10 cellular contexts compared by ENCODE assay signal in genomic region chr9:124768778-124769350, GRCh38. TPM values are rescaled to one million over a fixed set of nuclear protein-coding genes. Genes with fewer than 3 reads are reported as not detected.
DNase-seq lines count a peak whose midpoint lies in the region; ATAC-seq and TF ChIP-seq lines count a peak whose summit lies in the region.
"Had no signal": no experiment of that assay in that cellular context is flagged by ENCODE, and none has a peak within 500 bp of the region (broad histone marks: within the 10 kb centered on the region; RNA-seq: fewer than 3 reads in every experiment).

No MANE protein-coding gene starts in this region.

- peak overlapping the region; percentile 89 for H3K4me3 ChIP-seq in H7 (ENCODE audit: insufficient read depth, low read depth, low read length)
- peak overlapping the region; percentile 91 for H3K4me3 ChIP-seq in OCI-LY3 (ENCODE audit: low read length)

- DNase-seq in H7 (no peak), fibroblast of peridontal ligament (ENCODE audit: extremely low read depth) (peak; percentile 35), osteocyte (ENCODE audit: extremely low spot score, unreplicated experiment) (no peak), NCI-H1092 treated with DMSO at 0.1 percent for 48 hours (lab: John Stamatoyannopoulos, UW) (no peak)
- DNase-seq: GM23248; left cardiac atrium; stimulated activated CD4-positive, alpha-beta T cell treated with anti-CD3 and anti-CD28 coated beads, Interleukin-1b, Interleukin-23, amount 100 ng/mL, for 48 hours had no signal

- peak overlapping the region; percentile 81 for H3K27ac ChIP-seq in OCI-LY3 (ENCODE audit: low read length)
- H3K27ac ChIP-seq: GM23248 had no signal

- ATAC-seq in GM18867 (IDR thresholded peaks at IDR 0.05; ENCODE audit: unreplicated experiment) (no peak), HG03280 (IDR thresholded peaks at IDR 0.05; ENCODE audit: unreplicated experiment) (no peak)
- ATAC-seq: left cardiac atrium had no signal

- peak overlapping the region; percentile 91 for H3K9ac ChIP-seq in OCI-LY3 (ENCODE audit: low read length)
- H3K9ac ChIP-seq: GM23248 had no signal

- no peak overlapping the region for H2AFZ ChIP-seq in OCI-LY3 (ENCODE audit: low read depth, low read length)
- H2AFZ ChIP-seq: GM23248 had no signal

- H3K27me3 Mint-ChIP-seq in osteocyte (ENCODE audit: unreplicated experiment) = peaks cover 61% of the 10 kb centered on the region

- peaks cover 55% of the 10 kb centered on the region for H4K20me1 ChIP-seq in OCI-LY3 (ENCODE audit: insufficient read depth, low read length)

- peak overlapping the region; percentile 73 for H3K4me2 ChIP-seq in OCI-LY3 (ENCODE audit: low read length)

- H3K27me3 ChIP-seq in H7 (ENCODE audit: control insufficient read depth, insufficient read depth, low read length) (peaks cover 28% of the 10 kb centered on the region; the same call in 1 of the 2 replicates), OCI-LY3 (ENCODE audit: low read depth, low read length) (no peaks in the 10 kb centered on the region)

- no peaks in the 10 kb centered on the region for H3K36me3 Mint-ChIP-seq in osteocyte (ENCODE audit: unreplicated experiment)

- peaks cover 56% of the 10 kb centered on the region for H3K4me1 ChIP-seq in OCI-LY3 (ENCODE audit: low read length)

- no peaks in the 10 kb centered on the region for H3K9me3 ChIP-seq in OCI-LY3 (ENCODE audit: insufficient read depth, low read length)

- H3K27ac Mint-ChIP-seq in osteocyte (ENCODE audit: unreplicated experiment) = no peak overlapping the region

- TF ChIP-seq CTCF in OCI-LY3 (IDR thresholded peaks at IDR 0.05; ENCODE audit: low read depth, low read length) (no peak), osteocyte (IDR thresholded peaks at IDR 0.05) (no peak)

- H3K4me3 Mint-ChIP-seq in osteocyte (ENCODE audit: unreplicated experiment) = peak overlapping the region; percentile 15

- H3K36me3 ChIP-seq in H7 (replicated peaks; ENCODE audit: control insufficient read depth, insufficient read depth, low read length) (no peaks in the 10 kb centered on the region), OCI-LY3 (replicated peaks; ENCODE audit: low read depth, low read length) (no peaks in the 10 kb centered on the region)

- peaks cover 66% of the 10 kb centered on the region for H3K79me2 ChIP-seq in OCI-LY3 (ENCODE audit: low read length)

- peaks cover 18% of the 10 kb centered on the region for H3K4me1 Mint-ChIP-seq in osteocyte (ENCODE audit: unreplicated experiment)

- no peaks in the 10 kb centered on the region for H3K9me3 Mint-ChIP-seq in osteocyte (ENCODE audit: unreplicated experiment)

RNA-seq across cellular contexts. Expression of gene NR6A1, which starts 2.2 kb away (rescaled TPM):
- 91.1 and 97.7 TPM in 2 replicates for total RNA-seq in H7 (2014; rRNA removed; shearing (Covaris generic))
- 0.56 and 0.78 TPM in 2 replicates for total RNA-seq in osteocyte
- total RNA-seq: GM23248 had no signal

RNA-seq across cellular contexts. Expression of gene OLFML2A, which starts 8.1 kb away (rescaled TPM):
- total RNA-seq in H7 (2014; rRNA removed; shearing (Covaris generic)) = 5.6 and 7.4 TPM in 2 replicates
- 146 and 169 TPM in 2 replicates for total RNA-seq in osteocyte

Comparison
In these comparisons a context has a peak if more than half of its experiments do, and no peak if none do; other contexts are left out.
1. RNA of gene NR6A1, which starts 2.2 kb away (total RNA-seq): 91.1 to 97.7 TPM in H7; 0.56 to 0.78 TPM in osteocyte; every median in the first group is over 10 times any median in the second.
2. RNA of gene OLFML2A, which starts 8.1 kb away (total RNA-seq): 146 to 169 TPM in osteocyte; 5.6 to 7.4 TPM in H7; every median in the first group is over 10 times any median in the second.